In genomic region chr6:108321253-108321740, GRCh38 we compare ENCODE assay signal across 23 cellular contexts. TPM values are rescaled to one million over a fixed set of nuclear protein-coding genes. Genes with fewer than 3 reads are reported as not detected.
DNase-seq lines count a peak whose midpoint lies in the region; ATAC-seq and TF ChIP-seq lines count a peak whose summit lies in the region.
"Had no signal": no experiment of that assay in that cellular context is flagged by ENCODE, and none has a peak within 500 bp of the region (broad histone marks: within the 10 kb centered on the region; RNA-seq: fewer than 3 reads in every experiment).

No MANE protein-coding gene starts in this region.

- POLR2A ChIA-PET in IMR-90 (lab: Charles Lee; ENCODE audit: unreplicated experiment), result no interaction called here

- no peaks in the 10 kb centered on the region for H3K9me1 ChIP-seq in IMR-90 (ENCODE audit: insufficient read depth, low read length)

- H3K14ac ChIP-seq in IMR-90 (replicated peaks; ENCODE audit: low read depth, low read length), result no peak overlapping the region

- no peak for TF ChIP-seq EP300 in tibial nerve (IDR thresholded peaks at IDR 0.05)

- H2BK15ac ChIP-seq in IMR-90 (ENCODE audit: low read depth, low read length), result no peak overlapping the region

- H3K27me3 Mint-ChIP-seq in stimulated activated memory B cell treated with anti-CD40 and anti-IgM and Interleukin-4, amounts not matched to agents 10 μg/mL and 1 μg/mL and 100 μg/mL, for 72 hours, result no peaks in the 10 kb centered on the region
- H3K27me3 Mint-ChIP-seq: CD4-positive, alpha-beta T cell had no signal

- H3K27ac Mint-ChIP-seq in stimulated activated memory B cell treated with anti-CD40 and anti-IgM and Interleukin-4, amounts not matched to agents 10 μg/mL and 1 μg/mL and 100 μg/mL, for 72 hours, result no peak overlapping the region
- H3K27ac Mint-ChIP-seq: CD4-positive, alpha-beta T cell; GM23338 had no signal

- no TSS peak for BruUV-seq in IMR-90 (replicated peaks; lab: Mats Ljungman, UMichigan)

- ATAC-seq in IMR-90 (ENCODE audit: low read depth), result no peak
- ATAC-seq in GM18502 (IDR thresholded peaks at IDR 0.05; ENCODE audit: poor library complexity, unreplicated experiment), result no peak
- no peak for ATAC-seq in stimulated activated memory B cell treated with anti-CD40 and anti-IgM and Interleukin-4, amounts not matched to agents 10 μg/mL and 1 μg/mL and 100 μg/mL, for 72 hours
- no peak for ATAC-seq in GM21526 (IDR thresholded peaks at IDR 0.05; ENCODE audit: low FRiP score, unreplicated experiment)
- ATAC-seq: GM23338, HepG2, K562 had no signal

- intact Hi-C loops in IMR-90 (cut with micrococcal nuclease), result no loop called here

- H2BK20ac ChIP-seq in IMR-90 (ENCODE audit: low read depth, low read length), result no peak overlapping the region

- no peak overlapping the region for H4K8ac ChIP-seq in IMR-90 (ENCODE audit: low read depth in 2 of 2, low read length in 2 of 2)

- H3K36me3 Mint-ChIP-seq in stimulated activated memory B cell treated with anti-CD40 and anti-IgM and Interleukin-4, amounts not matched to agents 10 μg/mL and 1 μg/mL and 100 μg/mL, for 72 hours, result peaks cover 12% of the 10 kb centered on the region

- TF ChIP-seq RAD21 in IMR-90 (IDR thresholded peaks at IDR 0.05; ENCODE audit: low read length), result no peak

- peaks cover 2% of the 10 kb centered on the region; the same call in 1 of the 2 replicates for H3K4me1 ChIP-seq in IMR-90 (ENCODE audit: control insufficient read depth, insufficient read depth, low read length)
- H3K4me1 ChIP-seq in tibial nerve, result no peaks in the 10 kb centered on the region
- H3K4me1 ChIP-seq: Peyer's patch had no signal

- H2BK5ac ChIP-seq in IMR-90 (ENCODE audit: low read depth, low read length, poor library complexity, severe bottlenecking), result no peak overlapping the region

- H3K4me3 Mint-ChIP-seq in stimulated activated memory B cell treated with anti-CD40 and anti-IgM and Interleukin-4, amounts not matched to agents 10 μg/mL and 1 μg/mL and 100 μg/mL, for 72 hours, result no peak overlapping the region
- H3K4me3 Mint-ChIP-seq: CD4-positive, alpha-beta T cell; GM23338; H9 had no signal

- H3K4me2 ChIP-seq in IMR-90 (ENCODE audit: low read depth, low read length), result no peak overlapping the region
- H3K4me2 ChIP-seq: BLaER1 treated with 17β-estradiol and CSF1 and Interleukin-3, amounts not matched to agents 10 nM and 100 nM; GM23338; SK-N-SH had no signal

- no peak overlapping the region for H3K4me3 ChIP-seq in IMR-90 (ENCODE audit: insufficient read depth, low read depth, low read length)
- H3K4me3 ChIP-seq in epithelial cell of esophagus (ENCODE audit: low read length), result no peak overlapping the region
- H3K4me3 ChIP-seq in tibial nerve, result no peak overlapping the region
- H3K4me3 ChIP-seq: BLaER1 treated with 17β-estradiol and CSF1 and Interleukin-3, amounts not matched to agents 10 nM and 100 nM; GM23338; K562; Peyer's patch had no signal

- TF ChIP-seq CTCF in IMR-90 (conservative IDR thresholded peaks at IDR 0.05; ENCODE audit: low read depth, low read length) (no peak), VCaP (conservative IDR thresholded peaks at IDR 0.05) (no peak), epithelial cell of esophagus (IDR thresholded peaks at IDR 0.05; ENCODE audit: insufficient read depth, low read depth, low read length, missing control alignments) (no peak), tibial nerve (IDR thresholded peaks at IDR 0.05) (no peak)

- no peaks in the 10 kb centered on the region for H3K9me3 Mint-ChIP-seq in stimulated activated memory B cell treated with anti-CD40 and anti-IgM and Interleukin-4, amounts not matched to agents 10 μg/mL and 1 μg/mL and 100 μg/mL, for 72 hours
- H3K9me3 Mint-ChIP-seq: CD4-positive, alpha-beta T cell; GM23338; H9 had no signal

- H3K9me3 ChIP-seq in IMR-90 (ENCODE audit: control insufficient read depth, insufficient read depth, low read length), result no peaks in the 10 kb centered on the region
- H3K9me3 ChIP-seq in tibial nerve, result no peaks in the 10 kb centered on the region
- H3K9me3 ChIP-seq: Peyer's patch, SK-N-SH had no signal

- no peak overlapping the region for H3K9ac ChIP-seq in IMR-90 (ENCODE audit: low read depth, low read length)
- H3K9ac ChIP-seq: BLaER1 treated with 17β-estradiol and CSF1 and Interleukin-3, amounts not matched to agents 10 nM and 100 nM; SK-N-SH had no signal

- no peak overlapping the region for H2AK9ac ChIP-seq in IMR-90 (replicated peaks; ENCODE audit: low read depth, low read length, poor library complexity)

- WGBS in IMR-90 (ENCODE audit: extremely low coverage in 2 of 2, insufficient read length in 1 of 2), 2 experiments, result 100% methylated on average over 1 of the region's 3 CpGs; no CpG with 5 or more reads in 1 of the 2 experiments
- 94 to 96% methylated on average over 3 of the region's 3 CpGs for WGBS in tibial nerve, 2 donors

- no peak overlapping the region for H2AK5ac ChIP-seq in IMR-90 (ENCODE audit: low read depth, low read length)

- no peaks in the 10 kb centered on the region for H3K4me1 Mint-ChIP-seq in stimulated activated memory B cell treated with anti-CD40 and anti-IgM and Interleukin-4, amounts not matched to agents 10 μg/mL and 1 μg/mL and 100 μg/mL, for 72 hours

- no peak overlapping the region for H3K56ac ChIP-seq in IMR-90 (ENCODE audit: extremely low read depth, insufficient read depth, low read length)

- H3K36me3 ChIP-seq in IMR-90 (ENCODE audit: control insufficient read depth, insufficient read depth, low read length), result no peaks in the 10 kb centered on the region
- peaks cover 0 to 25% (median 0%) of the 10 kb centered on the region in 3 donors for H3K36me3 ChIP-seq in tibial nerve
- H3K36me3 ChIP-seq: Peyer's patch had no signal

- DNase-seq in IMR-90 (no peak), epithelial cell of esophagus (ENCODE audit: low read depth) (peak; percentile 19), renal cortical epithelial cell (ENCODE audit: low read depth) (peak; percentile 32), tibial nerve (ENCODE audit: low spot score in 2 of 2) (no peak)
- DNase-seq: CD4-positive, alpha-beta T cell; COR-L47; DMS79; GF-D8; H9; MM.1S; NCI-H2029 treated with DMSO at 0.1 percent for 48 hours; NCI-H526 treated with DMSO at 0.1 percent for 48 hours; Peyer's patch; SK-N-SH; SW 1271 had no signal

- no peak overlapping the region for H4K91ac ChIP-seq in IMR-90 (ENCODE audit: insufficient read depth, low read depth, low read length)

- H3K27ac ChIP-seq in IMR-90 (ENCODE audit: insufficient read depth, low read length), result no peak overlapping the region
- peak overlapping the region; percentile 26 for H3K27ac ChIP-seq in VCaP
- no peak overlapping the region for H3K27ac ChIP-seq in tibial nerve
- H3K27ac ChIP-seq: BLaER1 treated with 17β-estradiol and CSF1 and Interleukin-3, amounts not matched to agents 10 nM and 100 nM; Peyer's patch had no signal

- no peak overlapping the region for H4K5ac ChIP-seq in IMR-90 (ENCODE audit: low read depth, low read length)

- H4K20me1 ChIP-seq in IMR-90 (ENCODE audit: insufficient read depth, low read length), result no peaks in the 10 kb centered on the region
- H4K20me1 ChIP-seq: BLaER1 treated with 17β-estradiol and CSF1 and Interleukin-3, amounts not matched to agents 10 nM and 100 nM had no signal

- H3K18ac ChIP-seq in IMR-90 (ENCODE audit: low read depth, low read length), result no peak overlapping the region

- H3K23ac ChIP-seq in IMR-90 (ENCODE audit: low read depth, low read length), result 0 out of 2 replicates have a peak overlapping the region, but pooled peaks have one; percentile 44

- no peaks in the 10 kb centered on the region for H3K79me1 ChIP-seq in IMR-90 (ENCODE audit: low read depth in 1 of 2, low read length in 2 of 2)

- dilution Hi-C loops in IMR-90 (cut with HindIII; ENCODE audit: low sequenced_read_pairs, unreplicated experiment), result no loop called here

- no peak for TF ChIP-seq POLR2A in IMR-90 (IDR thresholded peaks at IDR 0.05; ENCODE audit: low read depth, low read length)
- TF ChIP-seq POLR2A in tibial nerve (IDR thresholded peaks at IDR 0.05), result no peak

- in situ Hi-C loops in IMR-90 (cut with MboI; ENCODE audit: low sequenced_read_pairs), result no loop called here

- H2BK120ac ChIP-seq in IMR-90 (ENCODE audit: low read depth, low read length), result no peak overlapping the region

- CTCF ChIA-PET in IMR-90 (lab: Yijun Ruan, JAX), result interaction anchor here (1.1 kb wide), 1 partner anchor 15 kb away, joined by 3 read pairs; no protein-coding TSS in a partner anchor

- H3K27me3 ChIP-seq in IMR-90 (ENCODE audit: control insufficient read depth, insufficient read depth, low read length) (no peaks in the 10 kb centered on the region), tibial nerve (no peaks in the 10 kb centered on the region)
- H3K27me3 ChIP-seq: BLaER1 treated with 17β-estradiol and CSF1 and Interleukin-3, amounts not matched to agents 10 nM and 100 nM; Peyer's patch had no signal

- H3K4ac ChIP-seq in IMR-90 (ENCODE audit: low read depth, low read length), result no peak overlapping the region

- no peak overlapping the region for H2AFZ ChIP-seq in IMR-90 (replicated peaks; ENCODE audit: low read length, poor library complexity)
- H2AFZ ChIP-seq: GM23338 had no signal

TF ChIP-seq in IMR-90, 13 proteins besides CTCF, POLR2A, EP300 and RAD21:
- TF ChIP-seq CEBPB (IDR thresholded peaks at IDR 0.05; ENCODE audit: low read depth, low read length) (0 out of 2 replicates have a peak, but pooled peaks have one; percentile 20), BHLHE40 (IDR thresholded peaks at IDR 0.05; ENCODE audit: low read depth, low read length) (no peak)

RNA-seq across cellular contexts. Expression of gene AFG1L, which starts 26.4 kb away (rescaled TPM):
- total RNA-seq in IMR-90 (2012; rRNA removed) (2.0 and 2.8 TPM in 2 replicates), renal cortical epithelial cell (7.3 and 7.4 TPM in 2 replicates), tibial nerve (1 to 10 TPM; 2.0 to 5.2 (median 4.1) TPM)
- polyA plus RNA-seq in IMR-90 (2012; rRNA removed), result 0.90 and 1.0 TPM in 2 replicates
- polyA plus RNA-seq in IMR-90 (2012; cell fraction: cytosol; rRNA removed), result 0.27 and 0.35 TPM in 2 replicates
- polyA plus RNA-seq in IMR-90 (2012; cell fraction: nucleus; rRNA removed; ENCODE audit: low replicate concordance), result 0.44 and 2.8 TPM in 2 replicates

Comparison
In these comparisons a context has a peak if more than half of its experiments do, and no peak if none do; other contexts are left out.
1. DNase-seq: peak in epithelial cell of esophagus (single experiment) and renal cortical epithelial cell (single experiment); none in IMR-90 (single experiment) and tibial nerve (0 of 2).